ENCODE assay signal across 23 cellular contexts in the genomic region with DNA sequence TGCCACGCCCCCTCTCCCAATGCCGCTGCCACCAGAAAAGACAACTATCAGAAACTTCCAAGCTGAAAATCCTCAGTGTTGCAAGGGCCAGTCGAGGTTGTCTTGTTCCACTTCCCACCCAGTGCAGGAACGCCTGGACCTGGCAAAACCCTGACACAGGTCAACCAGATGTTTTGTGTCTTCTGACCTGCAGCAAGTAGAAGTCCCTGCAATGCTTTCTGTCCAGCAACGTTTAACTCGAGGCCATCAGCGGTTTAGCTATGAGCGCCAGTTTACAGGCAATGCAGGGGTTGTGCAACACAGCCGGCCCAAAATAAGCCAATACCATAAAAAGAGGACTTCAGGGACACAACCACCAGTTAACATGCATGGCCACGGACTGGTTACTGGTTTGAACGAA.
A peak's percentile ranks its signal among the peaks of the same experiment; 100 is the strongest.
DNase-seq lines count a peak whose midpoint lies in the region; ATAC-seq and TF ChIP-seq lines count a peak whose summit lies in the region.
"Had no signal": no experiment of that assay in that cellular context is flagged by ENCODE, and none has a peak within 500 bp of the region (broad histone marks: within the 10 kb centered on the region; RNA-seq: fewer than 3 reads in every experiment).

No MANE protein-coding gene starts in this region.

- intact Hi-C loops in Right ventricle myocardium inferior (cut with DNase I) = loop anchor here (2.0 kb wide), 1 partner anchor 29 kb away; no protein-coding TSS in a partner anchor
- intact Hi-C loops in Right ventricle myocardium superior (cut with DNase I) = no loop called here

- ATAC-seq in Right ventricle myocardium inferior (peak; percentile 8), Right ventricle myocardium superior (ENCODE audit: poor library complexity) (no peak)
- ATAC-seq: left lung, natural killer cell, right cardiac atrium had no signal

- H3K27ac Mint-ChIP-seq in endothelial cell (ENCODE audit: unreplicated experiment) (peak overlapping the region; percentile 98), nephron (peak overlapping the region in 2 of 3 experiments; percentile 28 to 46)
- H3K27ac Mint-ChIP-seq: activated naive CD4-positive, alpha-beta T cell treated with anti-CD3 and anti-CD28 coated beads, Interleukin-2, amount 50 U/mL, for 24 hours; CD4-positive, alpha-beta memory T cell; natural killer cell; type B pancreatic cell had no signal

- H3K4me3 Mint-ChIP-seq in endothelial cell (ENCODE audit: unreplicated experiment) (no peak overlapping the region), nephron (no peak overlapping the region)
- H3K4me3 Mint-ChIP-seq: activated naive CD4-positive, alpha-beta T cell treated with anti-CD3 and anti-CD28 coated beads, Interleukin-2, amount 50 U/mL, for 24 hours; CD4-positive, alpha-beta memory T cell; natural killer cell; type B pancreatic cell had no signal

- H3K4me1 Mint-ChIP-seq in endothelial cell (ENCODE audit: unreplicated experiment) = peaks cover 63% of the 10 kb centered on the region
- H3K4me1 Mint-ChIP-seq in nephron = peaks cover 54% of the 10 kb centered on the region
- H3K4me1 Mint-ChIP-seq: activated naive CD4-positive, alpha-beta T cell treated with anti-CD3 and anti-CD28 coated beads, Interleukin-2, amount 50 U/mL, for 24 hours; natural killer cell had no signal

- no peaks in the 10 kb centered on the region for H3K9me3 Mint-ChIP-seq in endothelial cell (ENCODE audit: unreplicated experiment)
- H3K9me3 Mint-ChIP-seq in nephron = no peaks in the 10 kb centered on the region
- H3K9me3 Mint-ChIP-seq: activated naive CD4-positive, alpha-beta T cell treated with anti-CD3 and anti-CD28 coated beads, Interleukin-2, amount 50 U/mL, for 24 hours; CD4-positive, alpha-beta memory T cell; natural killer cell; type B pancreatic cell had no signal

- no peaks in the 10 kb centered on the region for H3K36me3 Mint-ChIP-seq in endothelial cell (ENCODE audit: low read depth, unreplicated experiment)
- no peaks in the 10 kb centered on the region for H3K36me3 Mint-ChIP-seq in nephron (ENCODE audit: low read depth)
- H3K36me3 Mint-ChIP-seq: activated naive CD4-positive, alpha-beta T cell treated with anti-CD3 and anti-CD28 coated beads, Interleukin-2, amount 50 U/mL, for 24 hours; CD4-positive, alpha-beta memory T cell; natural killer cell; type B pancreatic cell had no signal

- DNase-seq in Right ventricle myocardium inferior (ENCODE audit: missing footprints) (no peak), Right ventricle myocardium superior (no peak), endothelial cell (ENCODE audit: low spot score) (no peak), ureter (ENCODE audit: low spot score) (peak; percentile 54), Ammon's horn (ENCODE audit: low spot score) (no peak)
- no peak for DNase-seq in stimulated activated CD4-positive, alpha-beta T cell treated with anti-CD3 and anti-CD28 coated beads, Interleukin-4, amount 100 ng/mL, for 1 hour
- DNase-seq in activated CD4-positive, alpha-beta T cell treated with anti-CD3 and anti-CD28 coated beads, Interleukin-2, amount 50 U/mL, for 48 hours = no peak
- DNase-seq: activated CD4-positive, alpha-beta T cell treated with anti-CD3 and anti-CD28 coated beads, Interleukin-2, amount 50 U/mL, for 1 hour; CD4-positive, alpha-beta memory T cell; DMS 273 treated with DMSO at 0.1 percent for 48 hours; left lung; midbrain; natural killer cell; NCI-H1092 treated with DMSO at 0.1 percent for 48 hours; NCI-H187 treated with DMSO at 0.1 percent for 48 hours; NCI-H526; pancreas; stomach; WERI-Rb-1 had no signal

- H3K27me3 Mint-ChIP-seq in endothelial cell (ENCODE audit: unreplicated experiment) = peaks cover 13% of the 10 kb centered on the region
- H3K27me3 Mint-ChIP-seq in nephron (ENCODE audit: low read depth) = peaks cover 7% of the 10 kb centered on the region
- H3K27me3 Mint-ChIP-seq: type B pancreatic cell had no signal

- TF ChIP-seq CTCF in endothelial cell (IDR thresholded peaks at IDR 0.05; ENCODE audit: unreplicated experiment) (no peak), nephron (IDR thresholded peaks at IDR 0.05; ENCODE audit: unreplicated experiment in 3 of 3) (no peak)
